1 cellular context compared by ENCODE assay signal in genomic region chr12:96078281-96078761, GRCh38.
TF ChIP-seq lines count a peak whose summit lies in the region.

No MANE protein-coding gene starts in this region.

TF ChIP-seq in HepG2, 621 proteins besides CTCF, POLR2A, EP300 and RAD21 (continued from another document):
- TF ChIP-seq, protein P1, sequence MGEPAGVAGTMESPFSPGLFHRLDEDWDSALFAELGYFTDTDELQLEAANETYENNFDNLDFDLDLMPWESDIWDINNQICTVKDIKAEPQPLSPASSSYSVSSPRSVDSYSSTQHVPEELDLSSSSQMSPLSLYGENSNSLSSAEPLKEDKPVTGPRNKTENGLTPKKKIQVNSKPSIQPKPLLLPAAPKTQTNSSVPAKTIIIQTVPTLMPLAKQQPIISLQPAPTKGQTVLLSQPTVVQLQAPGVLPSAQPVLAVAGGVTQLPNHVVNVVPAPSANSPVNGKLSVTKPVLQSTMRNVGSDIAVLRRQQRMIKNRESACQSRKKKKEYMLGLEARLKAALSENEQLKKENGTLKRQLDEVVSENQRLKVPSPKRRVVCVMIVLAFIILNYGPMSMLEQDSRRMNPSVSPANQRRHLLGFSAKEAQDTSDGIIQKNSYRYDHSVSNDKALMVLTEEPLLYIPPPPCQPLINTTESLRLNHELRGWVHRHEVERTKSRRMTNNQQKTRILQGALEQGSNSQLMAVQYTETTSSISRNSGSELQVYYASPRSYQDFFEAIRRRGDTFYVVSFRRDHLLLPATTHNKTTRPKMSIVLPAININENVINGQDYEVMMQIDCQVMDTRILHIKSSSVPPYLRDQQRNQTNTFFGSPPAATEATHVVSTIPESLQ (CRISPR knock-in tag; conservative IDR thresholded peaks at IDR 0.05) = no peak
- TF ChIP-seq IKZF1 (IDR thresholded peaks at IDR 0.05) = no peak
- TF ChIP-seq CBX1 (IDR thresholded peaks at IDR 0.05; ENCODE audit: low read depth) = no peak
- no peak for TF ChIP-seq ELF3 (CRISPR knock-in tag; IDR thresholded peaks at IDR 0.05)
- TF ChIP-seq MNT (IDR thresholded peaks at IDR 0.05) = no peak
- no peak for TF ChIP-seq NFIB (CRISPR knock-in tag; IDR thresholded peaks at IDR 0.05; ENCODE audit: borderline replicate concordance)
- TF ChIP-seq GRHL1 (CRISPR knock-in tag; conservative IDR thresholded peaks at IDR 0.05) = no peak
- no peak for TF ChIP-seq MLXIP (CRISPR knock-in tag; IDR thresholded peaks at IDR 0.05; ENCODE audit: borderline replicate concordance)
- no peak for TF ChIP-seq HHEX (CRISPR knock-in tag; IDR thresholded peaks at IDR 0.05)
